Comparison of ENCODE assay signal across 9 cellular contexts in the genomic region with DNA sequence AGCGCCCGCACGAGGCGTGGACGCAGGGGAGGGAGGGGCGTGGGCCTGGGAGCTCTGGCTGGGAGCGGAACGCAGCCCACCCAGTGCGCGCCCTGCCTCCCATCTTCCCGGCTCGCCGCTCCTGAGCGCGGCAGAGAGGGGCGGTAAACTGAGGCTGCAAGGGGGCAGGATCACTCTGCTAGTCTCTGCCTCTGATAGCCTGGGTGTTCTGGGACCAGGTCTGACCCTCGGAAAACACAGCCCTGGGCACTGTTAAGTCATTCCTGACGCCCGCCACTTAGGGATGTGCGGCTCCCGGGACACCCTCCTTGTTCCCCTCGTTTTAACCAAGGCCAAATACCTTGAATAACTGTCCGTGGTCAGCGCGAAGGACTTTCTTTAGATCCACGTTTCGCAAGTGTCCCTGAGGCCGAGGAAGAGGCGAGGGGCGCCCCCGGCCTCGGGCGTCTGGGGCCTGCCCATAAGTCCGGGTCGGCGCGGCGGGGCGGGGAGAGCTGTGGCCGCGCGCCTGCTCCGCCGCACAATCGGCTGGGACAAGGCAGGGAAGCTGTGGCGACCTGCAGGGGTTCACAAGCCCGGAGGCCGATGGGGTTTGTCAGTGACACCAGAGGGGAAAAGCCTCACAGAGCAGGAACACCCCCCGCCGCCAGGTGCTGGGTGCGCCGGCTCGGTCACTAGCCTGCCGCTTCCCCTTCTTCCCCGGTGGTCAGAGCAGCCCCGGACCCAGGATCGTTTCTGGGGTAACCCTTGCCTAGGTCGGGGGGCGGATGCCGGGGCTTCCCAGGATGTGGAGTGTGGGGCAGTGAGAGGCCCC. TPM values are rescaled to one million over a fixed set of nuclear protein-coding genes. Genes with fewer than 3 reads are reported as not detected.
A peak's percentile ranks its signal among the peaks of the same experiment; 100 is the strongest.
DNase-seq lines count a peak whose midpoint lies in the region; ATAC-seq and TF ChIP-seq lines count a peak whose summit lies in the region.
"Had no signal": no experiment of that assay in that cellular context is flagged by ENCODE, and none has a peak within 500 bp of the region (broad histone marks: within the 10 kb centered on the region; RNA-seq: fewer than 3 reads in every experiment).

No MANE protein-coding gene starts in this region.

- ATAC-seq in right cardiac atrium (peak in 1 of 2 donors; percentile 22), Right ventricle myocardium inferior (no peak), GM19455 (IDR thresholded peaks at IDR 0.05; ENCODE audit: unreplicated experiment) (no peak), HG03354 (IDR thresholded peaks at IDR 0.05; ENCODE audit: poor library complexity, severe bottlenecking, unreplicated experiment) (no peak)

- intact Hi-C loops in right cardiac atrium (cut with DNase I) = no loop called here
- intact Hi-C loops in Right ventricle myocardium inferior (cut with DNase I) = no loop called here

- 2% methylated on average over 55 of the region's 60 CpGs for WGBS in right cardiac atrium

- in situ Hi-C loops in brain microvascular endothelial cell (cut with HindIII; ENCODE audit: low pct_ligation_motif_present, low sequenced_read_pairs) = no loop called here

- no peaks in the 10 kb centered on the region for H3K36me3 ChIP-seq in brain microvascular endothelial cell (replicated peaks)
- H3K36me3 ChIP-seq in muscle layer of duodenum (ENCODE audit: control insufficient read depth in 1 of 2, insufficient read depth in 2 of 2, low read length in 2 of 2) = no peaks in the 10 kb centered on the region

- peak overlapping the region; percentile 17 for H3K4me3 ChIP-seq in right cardiac atrium (ENCODE audit: low read length)
- H3K4me3 ChIP-seq in brain microvascular endothelial cell (ENCODE audit: low read depth, low read length) = peak overlapping the region; percentile 15
- H3K4me3 ChIP-seq in muscle layer of duodenum (ENCODE audit: low read depth in 1 of 2, low read length in 2 of 2) = peak overlapping the region; percentile 16 to 57

- H3K27ac ChIP-seq in right cardiac atrium (ENCODE audit: low read length) (no peak overlapping the region), brain microvascular endothelial cell (no peak overlapping the region), muscle layer of duodenum (ENCODE audit: low read length) (no peak overlapping the region)

- no peak for TF ChIP-seq CTCF in brain microvascular endothelial cell (IDR thresholded peaks at IDR 0.05; ENCODE audit: low read depth, low read length, missing control alignments)

- H3K9me3 ChIP-seq in right cardiac atrium (ENCODE audit: control insufficient read depth, low read length) (no peaks in the 10 kb centered on the region), muscle layer of duodenum (ENCODE audit: control insufficient read depth in 1 of 2, low read length in 2 of 2) (no peaks in the 10 kb centered on the region)

- H3K27me3 ChIP-seq in right cardiac atrium (ENCODE audit: control insufficient read depth, insufficient read depth) = no peaks in the 10 kb centered on the region
- peaks cover 27% of the 10 kb centered on the region for H3K27me3 ChIP-seq in brain microvascular endothelial cell (replicated peaks)
- peaks cover 20% of the 10 kb centered on the region for H3K27me3 ChIP-seq in muscle layer of duodenum (ENCODE audit: low read depth, low read length)

- H3K4me1 ChIP-seq in right cardiac atrium (ENCODE audit: control insufficient read depth, insufficient read depth, low read length) (no peaks in the 10 kb centered on the region), muscle layer of duodenum (ENCODE audit: control insufficient read depth in 1 of 2, insufficient read depth in 2 of 2, low read length in 2 of 2) (peaks cover 7 to 35% of the 10 kb centered on the region in 2 donors)

- DNase-seq in right cardiac atrium (peak in 2 of 3 donors; percentile 55 to 63), Right ventricle myocardium inferior (ENCODE audit: missing footprints) (no peak), brain microvascular endothelial cell (no peak), NCI-H146 treated with DMSO at 0.1 percent for 48 hours (lab: John Stamatoyannopoulos, UW; ENCODE audit: unreplicated experiment) (no peak), SIG-M5 (lab: John Stamatoyannopoulos, UW) (no peak)

RNA-seq across cellular contexts. Expression of a gene that starts 1.5 kb away (rescaled TPM):
- total RNA-seq in right cardiac atrium (1 to 10 TPM in 2 of 4 donors, under 1 TPM in 2; 0.36 to 1.4 (median 0.94) TPM), Right ventricle myocardium inferior (2.7 TPM)
- polyA plus RNA-seq in right cardiac atrium = 1.6 TPM

RNA-seq across cellular contexts. Expression of a gene that starts 18.5 kb away (rescaled TPM):
- total RNA-seq in right cardiac atrium = 1 to 10 TPM in 3 of 4 donors, under 1 TPM in 1; 0.95 to 1.5 (median 1.2) TPM
- polyA plus RNA-seq in right cardiac atrium = 1.6 TPM
- 1.5 TPM for total RNA-seq in Right ventricle myocardium inferior
- total RNA-seq: HT1080 had no signal

RNA-seq across cellular contexts. Expression of a gene that starts 48.9 kb away (rescaled TPM):
- total RNA-seq in right cardiac atrium = 10 to 100 TPM; 19.2 to 25.3 (median 19.8) TPM
- polyA plus RNA-seq in right cardiac atrium = 10.1 TPM
- 26.7 TPM for total RNA-seq in Right ventricle myocardium inferior

Comparison
In these comparisons a context has a peak if more than half of its experiments do, and no peak if none do; other contexts are left out.
1. DNase-seq: peak in right cardiac atrium (2 of 3); none in Right ventricle myocardium inferior (single experiment), brain microvascular endothelial cell (single experiment), NCI-H146 treated with DMSO at 0.1 percent for 48 hours (single experiment) and SIG-M5 (single experiment).
2. Peak in every context shown above with its lines, with median percentiles within 50 percentile points of each other: H3K4me3 ChIP-seq.